25 cellular contexts compared by ENCODE assay signal in genomic region chr13:32733685-32734084, GRCh38.
"Had no signal": no experiment of that assay in that cellular context is flagged by ENCODE, and none has a peak within 500 bp of the region (broad histone marks: within the 10 kb centered on the region; RNA-seq: fewer than 3 reads in every experiment).

No MANE protein-coding gene starts in this region.

- H3K36me3 ChIP-seq: adrenal gland, neural progenitor cell, sigmoid colon, vagina had no signal

- H3K27me3 Mint-ChIP-seq: activated CD4-positive, alpha-beta T cell treated with anti-CD3 and anti-CD28 coated beads, Interleukin-2, amount 10 ng/mL, durations not matched to agents 7 days and 5 days; activated naive CD8-positive, alpha-beta T cell; activated T-cell treated with anti-CD3 and anti-CD28 coated beads, Interleukin-2, amount 50 U/mL, for 24 hours; naive B cell; stimulated activated naive B cell treated with anti-CD40 and anti-IgM and Interleukin-4, amounts not matched to agents 10 μg/mL and 1 μg/mL and 100 μg/mL, for 72 hours; type B pancreatic cell had no signal

- H3K9me3 ChIP-seq: adrenal gland, sigmoid colon, testis, vagina had no signal

- H3K27ac ChIP-seq: adrenal gland, ascending aorta, hepatocyte, neural progenitor cell, sigmoid colon, testis, vagina, VCaP had no signal

- DNase-seq: activated CD4-positive, alpha-beta T cell treated with anti-CD3 and anti-CD28 coated beads, Interleukin-2, amount 10 ng/mL, durations not matched to agents 7 days and 5 days; activated CD4-positive, CD25-positive, alpha-beta regulatory T cell treated with anti-CD3 and anti-CD28 coated beads, Interleukin-2, amount 50 U/mL, for 72 hours; activated naive CD4-positive, alpha-beta T cell; activated T-cell treated with anti-CD3 and anti-CD28 coated beads, Interleukin-2, amount 50 U/mL, for 24 hours; adrenal gland; cerebellar nuclear complex; cortex of kidney; glutamatergic neuron; mesendoderm; naive B cell; posterior cingulate gyrus; sigmoid colon; stimulated activated CD4-positive, alpha-beta T cell treated with anti-CD3 and anti-CD28 coated beads, Interleukin-2, amount 100 ng/mL, for 48 hours; stimulated activated naive B cell treated with anti-CD40 and anti-IgM and Interleukin-4, amounts not matched to agents 10 μg/mL and 1 μg/mL and 100 μg/mL, for 72 hours; testis had no signal

- H3K9me3 Mint-ChIP-seq: activated T-cell treated with anti-CD3 and anti-CD28 coated beads, Interleukin-2, amount 50 U/mL, for 24 hours; stimulated activated naive B cell treated with anti-CD40 and anti-IgM and Interleukin-4, amounts not matched to agents 10 μg/mL and 1 μg/mL and 100 μg/mL, for 72 hours; type B pancreatic cell had no signal

- H3K4me1 ChIP-seq: testis had no signal

- H3K4me3 Mint-ChIP-seq: activated CD4-positive, alpha-beta T cell treated with anti-CD3 and anti-CD28 coated beads, Interleukin-2, amount 10 ng/mL, durations not matched to agents 7 days and 5 days; activated naive CD8-positive, alpha-beta T cell; activated T-cell treated with anti-CD3 and anti-CD28 coated beads, Interleukin-2, amount 50 U/mL, for 24 hours; naive B cell; neural progenitor cell; stimulated activated naive B cell treated with anti-CD40 and anti-IgM and Interleukin-4, amounts not matched to agents 10 μg/mL and 1 μg/mL and 100 μg/mL, for 72 hours; T-helper 2 cell treated with Interferon-gamma antibody and Interleukin-4, amounts not matched to agents 5 μg/mL and 100 μg/mL, for 36 hours; type B pancreatic cell had no signal

- H3K27me3 ChIP-seq: adrenal gland, ascending aorta, hepatocyte, neural progenitor cell, sigmoid colon, testis, vagina had no signal

- H3K9ac ChIP-seq: neural progenitor cell had no signal

- H2AFZ ChIP-seq: hepatocyte, neural progenitor cell had no signal

- H3K4me3 ChIP-seq: adrenal gland, ascending aorta, hepatocyte, neural progenitor cell, sigmoid colon, testis, vagina had no signal

- H3K4me2 ChIP-seq: hepatocyte, neural progenitor cell had no signal

- FAIRE-seq: frontal cortex had no signal

- H3K27ac Mint-ChIP-seq: activated CD4-positive, alpha-beta T cell treated with anti-CD3 and anti-CD28 coated beads, Interleukin-2, amount 10 ng/mL, durations not matched to agents 7 days and 5 days; activated T-cell treated with anti-CD3 and anti-CD28 coated beads, Interleukin-2, amount 50 U/mL, for 24 hours; activated T-helper 2 cell treated with anti-CD3 and anti-CD28 coated beads, Interferon-gamma antibody, Interleukin-2, Interleukin-4, amounts not matched to agents 10 μg/mL and 5 μg/mL and 100 μg/mL, durations not matched to agents 14 hours and 24 hours and 36 hours; neural progenitor cell; stimulated activated naive B cell treated with anti-CD40 and anti-IgM and Interleukin-4, amounts not matched to agents 10 μg/mL and 1 μg/mL and 100 μg/mL, for 72 hours; T-helper 2 cell treated with Interferon-gamma antibody and Interleukin-4, amounts not matched to agents 5 μg/mL and 100 μg/mL, for 36 hours; type B pancreatic cell had no signal
